In genomic region chrX:103845165-103845653, GRCh38 we compare ENCODE assay signal across 8 cellular contexts. TPM values are rescaled to one million over a fixed set of nuclear protein-coding genes. Genes with fewer than 3 reads are reported as not detected.
A peak's percentile ranks its signal among the peaks of the same experiment; 100 is the strongest.
DNase-seq lines count a peak whose midpoint lies in the region; ATAC-seq, FAIRE-seq and TF ChIP-seq lines count a peak whose summit lies in the region.

No MANE protein-coding gene starts in this region.

- H3K4me3 ChIP-seq in fibroblast of mammary gland (ENCODE audit: control insufficient read depth, low read depth, low read length) (no peak overlapping the region), neural progenitor cell (no peak overlapping the region)

- no peaks in the 10 kb centered on the region for H3K36me3 ChIP-seq in neural progenitor cell

- no peaks in the 10 kb centered on the region for H3K9me3 ChIP-seq in CD4-positive, alpha-beta T cell (ENCODE audit: control insufficient read depth, low read length)
- H3K9me3 ChIP-seq in neural progenitor cell (ENCODE audit: low read depth) = no peaks in the 10 kb centered on the region

- H3K9me3 Mint-ChIP-seq in CD4-positive, alpha-beta T cell = no peaks in the 10 kb centered on the region
- H3K9me3 Mint-ChIP-seq in neural progenitor cell = no peaks in the 10 kb centered on the region

- intact Hi-C loops in CD4-positive, alpha-beta T cell (cut with DNase I, micrococcal nuclease) = loop anchor here (1.0 to 5.0 kb wide), 3 partner anchors 74 to 96 kb away; no protein-coding TSS in a partner anchor

- no peak overlapping the region for H3K27ac ChIP-seq in CD4-positive, alpha-beta T cell (ENCODE audit: low read depth, low read length)
- H3K27ac ChIP-seq in neural progenitor cell = no peak overlapping the region

- H4K20me1 ChIP-seq in neural progenitor cell (ENCODE audit: low read depth) = no peaks in the 10 kb centered on the region

- POLR2A ChIA-PET in CD4-positive, alpha-beta T cell (lab: Charles Lee) = no interaction called here

- H3K27ac Mint-ChIP-seq in CD4-positive, alpha-beta T cell = no peak overlapping the region
- H3K27ac Mint-ChIP-seq in neural progenitor cell = no peak overlapping the region

- H3K4me3 Mint-ChIP-seq in CD4-positive, alpha-beta T cell = no peak overlapping the region
- no peak overlapping the region for H3K4me3 Mint-ChIP-seq in neural progenitor cell

- H3K79me2 ChIP-seq in neural progenitor cell (ENCODE audit: low read depth) = no peaks in the 10 kb centered on the region

- no peaks in the 10 kb centered on the region for H3F3A ChIP-seq in neural progenitor cell (ENCODE audit: low read depth)

- DNase-seq in CD4-positive, alpha-beta T cell = peak; percentile 6 to 41 (median 22)
- peak; percentile 3 for DNase-seq in NCI-H526 treated with DMSO at 0.1 percent for 48 hours (lab: John Stamatoyannopoulos, UW)
- peak; percentile 9 for DNase-seq in activated T-cell treated with anti-CD3 and anti-CD28 coated beads for 4 hours
- peak; percentile 76 for DNase-seq in fibroblast of mammary gland (ENCODE audit: low read depth)
- DNase-seq in neural progenitor cell (ENCODE audit: low spot score) = peak; percentile 67
- peak; percentile 36 for DNase-seq in urothelium cell line (ENCODE audit: low spot score)

- H3K36me3 Mint-ChIP-seq in CD4-positive, alpha-beta T cell (ENCODE audit: low read depth) = no peaks in the 10 kb centered on the region
- no peaks in the 10 kb centered on the region for H3K36me3 Mint-ChIP-seq in neural progenitor cell

- H3K27me3 Mint-ChIP-seq in CD4-positive, alpha-beta T cell = no peaks in the 10 kb centered on the region
- no peaks in the 10 kb centered on the region for H3K27me3 Mint-ChIP-seq in neural progenitor cell (ENCODE audit: insufficient read depth, low read depth)

- CTCF ChIA-PET in CD4-positive, alpha-beta T cell (lab: Charles Lee) = interaction anchor here (0.9 to 1.4 kb wide), 7 partner anchors 10 to 318 kb away, joined by 3 to 5 read pairs (median 4); partner anchors contain the start of gene RAB9B

- H3K9ac ChIP-seq in neural progenitor cell = no peak overlapping the region

- peak; percentile 41 for ATAC-seq in CD4-positive, alpha-beta T cell (ENCODE audit: poor library complexity)
- ATAC-seq in GM18873 (IDR thresholded peaks at IDR 0.05; ENCODE audit: low FRiP score, unreplicated experiment) (peak; percentile 67), HG03135 (IDR thresholded peaks at IDR 0.05; ENCODE audit: unreplicated experiment) (peak; percentile 91)

- no peaks in the 10 kb centered on the region for H3K4me1 Mint-ChIP-seq in CD4-positive, alpha-beta T cell (ENCODE audit: low read depth)
- H3K4me1 Mint-ChIP-seq in neural progenitor cell = peaks cover 6% of the 10 kb centered on the region

- TF ChIP-seq CTCF in CD4-positive, alpha-beta T cell (IDR thresholded peaks at IDR 0.05) = peak; percentile 70
- TF ChIP-seq CTCF in fibroblast of mammary gland (conservative IDR thresholded peaks at IDR 0.05; ENCODE audit: control insufficient read depth, insufficient read depth, low read depth, low read length) = peak; percentile 73
- peak; percentile 79 for TF ChIP-seq CTCF in neural progenitor cell (IDR thresholded peaks at IDR 0.05)

- no peaks in the 10 kb centered on the region for H3K27me3 ChIP-seq in CD4-positive, alpha-beta T cell (ENCODE audit: control insufficient read depth, insufficient read depth, low read length)
- H3K27me3 ChIP-seq in neural progenitor cell = no peaks in the 10 kb centered on the region

- FAIRE-seq in urothelium cell line (lab: Jason Lieb, UNC) = no peak

- H3K4me1 ChIP-seq in neural progenitor cell = no peaks in the 10 kb centered on the region

- H3K4me2 ChIP-seq in neural progenitor cell = no peak overlapping the region

- H2AFZ ChIP-seq in neural progenitor cell (replicated peaks) = no peak overlapping the region

RNA-seq across cellular contexts. Expression of gene RAB9B, which starts 13.2 kb away (rescaled TPM):
- total RNA-seq in CD4-positive, alpha-beta T cell = under 1 TPM in 1 of 2 experiments, not detected in 1; 0.11 TPM
- 2.2 and 2.4 TPM in 2 replicates for total RNA-seq in neural progenitor cell (ENCODE audit: low replicate concordance)

Comparison
In these comparisons a context has a peak if more than half of its experiments do, and no peak if none do; other contexts are left out.
1. ATAC-seq: peak in every context shown above with its lines; median percentile 91 in HG03135; 67 in GM18873; 41 in CD4-positive, alpha-beta T cell.
2. DNase-seq: peak in every context shown above with its lines; median percentile 76 in fibroblast of mammary gland; 67 in neural progenitor cell; 36 in urothelium cell line; 22 in CD4-positive, alpha-beta T cell; 9 in activated T-cell treated with anti-CD3 and anti-CD28 coated beads for 4 hours; 3 in NCI-H526 treated with DMSO at 0.1 percent for 48 hours.